ENCODE assay signal across 8 cellular contexts in genomic region chr22:36528795-36529718, GRCh38. TPM values are rescaled to one million over a fixed set of nuclear protein-coding genes. Genes with fewer than 3 reads are reported as not detected.
DNase-seq lines count a peak whose midpoint lies in the region; ATAC-seq, FAIRE-seq and TF ChIP-seq lines count a peak whose summit lies in the region.

A gene with protein sequence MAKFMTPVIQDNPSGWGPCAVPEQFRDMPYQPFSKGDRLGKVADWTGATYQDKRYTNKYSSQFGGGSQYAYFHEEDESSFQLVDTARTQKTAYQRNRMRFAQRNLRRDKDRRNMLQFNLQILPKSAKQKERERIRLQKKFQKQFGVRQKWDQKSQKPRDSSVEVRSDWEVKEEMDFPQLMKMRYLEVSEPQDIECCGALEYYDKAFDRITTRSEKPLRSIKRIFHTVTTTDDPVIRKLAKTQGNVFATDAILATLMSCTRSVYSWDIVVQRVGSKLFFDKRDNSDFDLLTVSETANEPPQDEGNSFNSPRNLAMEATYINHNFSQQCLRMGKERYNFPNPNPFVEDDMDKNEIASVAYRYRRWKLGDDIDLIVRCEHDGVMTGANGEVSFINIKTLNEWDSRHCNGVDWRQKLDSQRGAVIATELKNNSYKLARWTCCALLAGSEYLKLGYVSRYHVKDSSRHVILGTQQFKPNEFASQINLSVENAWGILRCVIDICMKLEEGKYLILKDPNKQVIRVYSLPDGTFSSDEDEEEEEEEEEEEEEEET (minus strand): TSS chr22:36529166. CDS start chr22:36526121, 3,045 bp downstream.

- FAIRE-seq in H1 (lab: Jason Lieb, UNC), result peak; percentile 76

- H4K20me1 ChIP-seq in H1 (replicated peaks in 1 of 2; ENCODE audit: control insufficient read depth in 1 of 2, insufficient read depth in 2 of 2, low read length in 2 of 2), result no peaks in the 10 kb centered on the region

- H3K27ac ChIP-seq in H1 (ENCODE audit: low read depth, low read length), result peak within 1 kb of the TSS; percentile 80

- H3K23me2 ChIP-seq in H1 (ENCODE audit: low read depth, low read length), result peaks cover 8% of the 10 kb centered on the region; the same call in 1 of the 2 replicates

- no peaks in the 10 kb centered on the region for H3K27me3 ChIP-seq in NT2/D1 (ENCODE audit: insufficient read depth, insufficient read length)
- H3K27me3 ChIP-seq in H1 (replicated peaks in 1 of 4; ENCODE audit: control insufficient read depth in 3 of 4, extremely low read depth in 1 of 4, insufficient read depth in 3 of 4, low read length in 3 of 4), result no peaks in the 10 kb centered on the region

- no peak within 1 kb of the TSS for H2BK15ac ChIP-seq in H1 (ENCODE audit: low read length)

- H3K18ac ChIP-seq in H1 (ENCODE audit: extremely low read depth, low read length), result peak within 1 kb of the TSS; percentile 95

- H3K4me3 Mint-ChIP-seq in activated CD8-positive, alpha-beta memory T cell treated with anti-CD3 and anti-CD28 coated beads, Interleukin-2, amount 10 ng/mL, durations not matched to agents 7 days and 5 days, result peak within 1 kb of the TSS; percentile 84
- peak within 1 kb of the TSS; percentile 90 for H3K4me3 Mint-ChIP-seq in memory B cell

- H4K5ac ChIP-seq in H1 (ENCODE audit: insufficient read length, low read depth, low read length), result peak within 1 kb of the TSS; percentile 65

- H3K9me3 Mint-ChIP-seq in activated CD8-positive, alpha-beta memory T cell treated with anti-CD3 and anti-CD28 coated beads, Interleukin-2, amount 10 ng/mL, durations not matched to agents 7 days and 5 days (ENCODE audit: low read depth), result peaks cover 3% of the 10 kb centered on the region
- no peaks in the 10 kb centered on the region for H3K9me3 Mint-ChIP-seq in memory B cell

- H2AFZ ChIP-seq in H1 (ENCODE audit: low read length), result no peak within 1 kb of the TSS

- WGBS in H1 (ENCODE audit: extremely low coverage in 1 of 2, insufficient coverage in 1 of 2, insufficient read length in 1 of 2, insufficient replicate concordance in 2 of 2, low coverage in 1 of 2, low lambda C conversion rate in 2 of 2, missing lambda C conversion rate in 1 of 2), 2 experiments, result 2% methylated on average over 82 of the region's 82 CpGs; no CpG with 5 or more reads in 1 of the 2 experiments

- H3K56ac ChIP-seq in H1 (replicated peaks; ENCODE audit: insufficient read length, low read depth, low read length), result peak within 1 kb of the TSS; percentile 33

- H3K4me3 ChIP-seq in NT2/D1 (ENCODE audit: insufficient read length, low read depth) (peak within 1 kb of the TSS; percentile 90), H1 (ENCODE audit: extremely low read depth in 1 of 4, insufficient read depth in 2 of 4, low read depth in 3 of 4, low read length in 4 of 4) (peak within 1 kb of the TSS; percentile 91 to 98 (median 94))

- peak within 1 kb of the TSS; percentile 55; the same call in 1 of the 2 replicates for H2BK12ac ChIP-seq in H1 (ENCODE audit: low read depth, low read length)

- TF ChIP-seq EP300 in H1 (IDR thresholded peaks at IDR 0.05; ENCODE audit: borderline replicate concordance in 1 of 2, low read depth in 2 of 2, low read length in 2 of 2), result no peak

- CTCF ChIA-PET in activated CD8-positive, alpha-beta memory T cell treated with anti-CD3 and anti-CD28 coated beads, Interleukin-2, amount 10 ng/mL, durations not matched to agents 7 days and 5 days (lab: Charles Lee), result interaction anchor here (0.8 to 2.6 kb wide), 7 partner anchors 17 to 516 kb away, joined by 3 to 14 read pairs (median 4); no protein-coding TSS in a partner anchor
- CTCF ChIA-PET in H1 (lab: Charles Lee; ENCODE audit: partially characterized antibody), result interaction anchor here (0.9 to 1.2 kb wide), 5 partner anchors 20 to 327 kb away, joined by 3 to 4 read pairs (median 3); no protein-coding TSS in a partner anchor

- ATAC-seq in GM21381 (IDR thresholded peaks at IDR 0.05; ENCODE audit: unreplicated experiment) (peak; percentile 93), memory B cell (ENCODE audit: low read depth) (peak; percentile 88)
- ATAC-seq in activated CD8-positive, alpha-beta memory T cell treated with anti-CD3 and anti-CD28 coated beads, Interleukin-2, amount 10 ng/mL, durations not matched to agents 7 days and 5 days, result peak; percentile 97

- peak within 1 kb of the TSS; percentile 98 for H3K27ac Mint-ChIP-seq in activated CD8-positive, alpha-beta memory T cell treated with anti-CD3 and anti-CD28 coated beads, Interleukin-2, amount 10 ng/mL, durations not matched to agents 7 days and 5 days
- H3K27ac Mint-ChIP-seq in memory B cell, result peak within 1 kb of the TSS; percentile 96

- POLR2A ChIA-PET in H1 (lab: Charles Lee; ENCODE audit: partially characterized antibody), result interaction anchor here (0.5 to 3.9 kb wide), 21 partner anchors 8 to 1001 kb away, joined by 3 to 33 read pairs (median 4); partner anchors contain the start of genes FOXRED2 and IFT27

- H3K4ac ChIP-seq in H1 (replicated peaks; ENCODE audit: insufficient read length, low read depth, low read length), result no peak within 1 kb of the TSS

- peaks cover 32% of the 10 kb centered on the region for H3K4me1 Mint-ChIP-seq in activated CD8-positive, alpha-beta memory T cell treated with anti-CD3 and anti-CD28 coated beads, Interleukin-2, amount 10 ng/mL, durations not matched to agents 7 days and 5 days
- peaks cover 6% of the 10 kb centered on the region for H3K4me1 Mint-ChIP-seq in memory B cell

- H2BK20ac ChIP-seq in H1 (ENCODE audit: low read length), result no peak within 1 kb of the TSS

- H3K4me1 ChIP-seq in NT2/D1 (ENCODE audit: insufficient read depth, insufficient read length) (no peaks in the 10 kb centered on the region), H1 (replicated peaks in 1 of 4; ENCODE audit: control insufficient read depth in 3 of 4, insufficient read depth in 4 of 4, low read length in 3 of 4) (no peaks in the 10 kb centered on the region; a peak in 1 of 7 replicates)

- no peak within 1 kb of the TSS for H2AK5ac ChIP-seq in H1 (ENCODE audit: low read depth, low read length)

- H3K79me2 ChIP-seq in H1 (ENCODE audit: control insufficient read depth in 1 of 2, insufficient read depth in 2 of 2, low read length in 2 of 2), result peaks cover 11 to 27% of the 10 kb centered on the region in 2 experiments

- H3K14ac ChIP-seq in H1 (ENCODE audit: insufficient read length), result no peak within 1 kb of the TSS

- H3K9ac ChIP-seq in NT2/D1 (ENCODE audit: insufficient read length, low read depth) (peak within 1 kb of the TSS; percentile 88), H1 (replicated peaks in 1 of 4; ENCODE audit: extremely low read depth in 1 of 4, low read depth in 3 of 4, low read length in 3 of 4) (peak within 1 kb of the TSS; percentile 84 to 94 (median 91))

- peak within 1 kb of the TSS; percentile 71 to 76 for H3K4me2 ChIP-seq in H1 (ENCODE audit: insufficient read depth in 1 of 2, low read depth in 2 of 2, low read length in 2 of 2)

- H3K9me3 ChIP-seq in NT2/D1 (ENCODE audit: insufficient read depth, low read length), result no peaks in the 10 kb centered on the region
- no peaks in the 10 kb centered on the region for H3K9me3 ChIP-seq in H1 (ENCODE audit: insufficient read depth in 2 of 2, low read depth in 1 of 2, low read length in 1 of 2)

- H3K27me3 Mint-ChIP-seq in activated CD8-positive, alpha-beta memory T cell treated with anti-CD3 and anti-CD28 coated beads, Interleukin-2, amount 10 ng/mL, durations not matched to agents 7 days and 5 days, result no peaks in the 10 kb centered on the region
- no peaks in the 10 kb centered on the region for H3K27me3 Mint-ChIP-seq in memory B cell

- TF ChIP-seq RAD21 in H1 (IDR thresholded peaks at IDR 0.05 in 1 of 2, conservative IDR thresholded peaks at IDR 0.05 in 1 of 2; ENCODE audit: low read depth in 2 of 2, low read length in 2 of 2), result no peak

- H3K23ac ChIP-seq in H1 (ENCODE audit: insufficient read length), result no peak within 1 kb of the TSS

- peaks cover 2% of the 10 kb centered on the region; the same call in 1 of the 2 replicates for H3K79me1 ChIP-seq in H1 (ENCODE audit: low read depth, low read length)

- H4K91ac ChIP-seq in H1 (replicated peaks; ENCODE audit: insufficient read length, low read length), result peak within 1 kb of the TSS; percentile 40

- H3K36me3 Mint-ChIP-seq in activated CD8-positive, alpha-beta memory T cell treated with anti-CD3 and anti-CD28 coated beads, Interleukin-2, amount 10 ng/mL, durations not matched to agents 7 days and 5 days, result peaks cover 28% of the 10 kb centered on the region
- peaks cover 19% of the 10 kb centered on the region for H3K36me3 Mint-ChIP-seq in memory B cell

- no peak within 1 kb of the TSS for H2BK120ac ChIP-seq in H1 (replicated peaks; ENCODE audit: low read depth, low read length)

- DNase-seq in COLO829 (ENCODE audit: low spot score) (peak; percentile 97), HUDEP-2 (lab: John Stamatoyannopoulos, UW; ENCODE audit: unreplicated experiment in 76 of 76) (peak; percentile 78 to 99 (median 98)), NT2/D1 (ENCODE audit: low read depth, low spot score) (peak; percentile 96), H1 (ENCODE audit: low read depth in 1 of 2, low spot score in 2 of 2) (peak; percentile 98 to 99), memory B cell (ENCODE audit: low spot score in 2 of 2) (peak; percentile 97 to 98)
- peak; percentile 100 for DNase-seq in activated CD8-positive, alpha-beta memory T cell treated with anti-CD3 and anti-CD28 coated beads, Interleukin-2, amount 10 ng/mL, durations not matched to agents 7 days and 5 days
- DNase-seq in stimulated activated CD8-positive, alpha-beta memory T cell treated with anti-CD3 and anti-CD28 coated beads, Interleukin-12 subunit alpha, Interleukin-12 subunit beta, amount 100 ng/mL, for 24 hours (ENCODE audit: extremely low read depth), result peak; percentile 93

- TF ChIP-seq CTCF in H1 (IDR thresholded peaks at IDR 0.05; ENCODE audit: control extremely low read depth in 1 of 3, insufficient read depth in 1 of 3, low read depth in 1 of 3, low read length in 3 of 3), result 0 out of 4 replicates have a peak, but pooled peaks of 1 of the 3 experiments have one; percentile 4

- TF ChIP-seq POLR2A in H1 (IDR thresholded peaks at IDR 0.05; ENCODE audit: control extremely low read depth in 1 of 2, low read depth in 2 of 2, low read length in 2 of 2), result peak; percentile 48 to 89

- peak within 1 kb of the TSS; percentile 96; the same call in 1 of the 2 replicates for H4K8ac ChIP-seq in H1 (ENCODE audit: extremely low read depth, insufficient read depth, low read length)

- peaks cover 38% of the 10 kb centered on the region for H3K36me3 ChIP-seq in NT2/D1 (ENCODE audit: insufficient read depth, insufficient read length, low read length)
- H3K36me3 ChIP-seq in H1 (ENCODE audit: control insufficient read depth in 2 of 4, insufficient read depth in 4 of 4, low read length in 3 of 4), result peaks cover 8 to 30% (median 22%) of the 10 kb centered on the region in 4 experiments

- H2BK5ac ChIP-seq in H1 (ENCODE audit: low read depth, low read length), result peak within 1 kb of the TSS; percentile 41

RNA-seq across cellular contexts. Expression of the gene that starts here (rescaled TPM):
- total RNA-seq in activated CD8-positive, alpha-beta memory T cell treated with anti-CD3 and anti-CD28 coated beads, Interleukin-2, amount 10 ng/mL, durations not matched to agents 7 days and 5 days, result 100 to 1,000 TPM; 205 to 232 TPM
- 195 and 196 TPM in 2 replicates for total RNA-seq in H1 (2021; fragmentation: NEBNext Ultra II Directional; extraction: Animal tissue kit (Norgen Biotek cat#: 25700))
- polyA plus RNA-seq in H1 (2011; rRNA removed), result 329 and 408 TPM in 2 replicates
- polyA plus RNA-seq in H1 (2011; cell fraction: cytosol; rRNA removed), result 482 TPM
- polyA plus RNA-seq in H1 (2011; cell fraction: nucleus; rRNA removed), result 437 TPM
- 214 to 312 TPM (median 300 TPM) in 4 replicates for polyA plus RNA-seq in H1 (2012, experiment 1 of 2)
- polyA plus RNA-seq in H1 (2012, experiment 2 of 2), result 95.3 TPM
- 142 TPM for polyA plus RNA-seq in H1 (2013, experiment 1 of 2)
- 137 TPM for polyA plus RNA-seq in H1 (2013, experiment 2 of 2)
- polyA minus RNA-seq in H1 (2011; rRNA and poly(A)+ RNA removed), result 459 and 470 TPM in 2 replicates
- polyA minus RNA-seq in H1 (2011; cell fraction: cytosol; rRNA and poly(A)+ RNA removed), result 274 TPM
- polyA minus RNA-seq in H1 (2011; cell fraction: nucleus; rRNA and poly(A)+ RNA removed), result 176 TPM

Comparison
In these comparisons a context has a peak if more than half of its experiments do, and no peak if none do; other contexts are left out.
1. Peak in every context shown above with its lines: DNase-seq, ATAC-seq, H3K4me3 ChIP-seq and H3K27ac ChIP-seq.